23 cellular contexts compared by ENCODE assay signal in the genomic region with DNA sequence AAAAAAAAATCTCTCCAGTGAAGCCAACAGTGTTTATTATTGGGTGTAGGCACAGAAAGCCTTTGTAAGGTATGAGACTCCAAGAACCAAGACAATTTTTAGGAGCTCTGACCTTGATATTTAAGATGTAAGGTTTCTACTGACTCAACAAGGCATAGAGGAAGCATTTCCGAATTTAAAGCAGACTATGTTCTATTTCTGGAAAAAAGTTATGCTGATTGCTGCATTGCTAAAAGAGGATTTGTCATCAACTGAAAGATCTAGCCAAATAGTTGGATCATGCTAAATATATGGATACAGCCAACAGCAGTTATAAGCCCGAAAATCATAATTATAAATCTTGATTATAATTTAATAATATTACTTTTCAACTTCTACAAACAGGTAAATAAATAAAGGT. TPM values are rescaled to one million over a fixed set of nuclear protein-coding genes. Genes with fewer than 3 reads are reported as not detected.
A peak's percentile ranks its signal among the peaks of the same experiment; 100 is the strongest.
DNase-seq lines count a peak whose midpoint lies in the region; TF ChIP-seq lines count a peak whose summit lies in the region.
"Had no signal": no experiment of that assay in that cellular context is flagged by ENCODE, and none has a peak within 500 bp of the region (broad histone marks: within the 10 kb centered on the region; RNA-seq: fewer than 3 reads in every experiment).

No MANE protein-coding gene starts in this region.

- H2BK120ac ChIP-seq in H9 (ENCODE audit: low read depth, low read length, poor library complexity, severe bottlenecking) = no peak overlapping the region

- no peak overlapping the region for H3K9ac ChIP-seq in H9 (ENCODE audit: extremely low read depth, insufficient read length, low read length)
- H3K9ac ChIP-seq: BLaER1, parathyroid adenoma had no signal

- H3K9me3 Mint-ChIP-seq in H9 = no peaks in the 10 kb centered on the region
- H3K9me3 Mint-ChIP-seq: activated naive CD8-positive, alpha-beta T cell treated with anti-CD3 and anti-CD28 coated beads, Interleukin-2, amount 10 ng/mL, durations not matched to agents 7 days and 5 days; stimulated activated naive CD8-positive, alpha-beta T cell treated with anti-CD3 and anti-CD28 coated beads, Interleukin-15, Interleukin-2, amounts not matched to agents 100 ng/mL and 50 ng/mL, for 24 hours had no signal

- no peak overlapping the region for H4K5ac ChIP-seq in H9 (ENCODE audit: insufficient read length, low read depth, low read length)

- no peak overlapping the region for H3T11ph ChIP-seq in H9 (ENCODE audit: low read length)

- no peak overlapping the region for H3K4ac ChIP-seq in H9 (ENCODE audit: low read depth, low read length)

- no CpG with 5 or more reads among the region's 2 CpGs for WGBS in H9 (ENCODE audit: extremely low coverage, insufficient read length, low lambda C conversion rate)

- H3K27me3 ChIP-seq in brain microvascular endothelial cell (replicated peaks) (no peaks in the 10 kb centered on the region), H9 (ENCODE audit: insufficient read depth, low read length) (no peaks in the 10 kb centered on the region)
- H3K27me3 ChIP-seq: BLaER1, transverse colon had no signal

- TF ChIP-seq CTCF in brain microvascular endothelial cell (IDR thresholded peaks at IDR 0.05; ENCODE audit: low read depth, low read length, missing control alignments) = no peak
- TF ChIP-seq CTCF in H9 (conservative IDR thresholded peaks at IDR 0.05) = no peak

- no peak overlapping the region for H2BK15ac ChIP-seq in H9 (ENCODE audit: low read depth, low read length)

- H3K9me3 ChIP-seq in H9 (ENCODE audit: control insufficient read depth, low read depth, low read length) = no peaks in the 10 kb centered on the region
- H3K9me3 ChIP-seq: BLaER1, transverse colon had no signal

- no peak overlapping the region for H3K4me2 ChIP-seq in H9 (ENCODE audit: insufficient read depth, insufficient read length, low read length)
- H3K4me2 ChIP-seq: BLaER1 had no signal

- H3K27ac ChIP-seq in brain microvascular endothelial cell (peak overlapping the region; percentile 27), H9 (ENCODE audit: insufficient read length, low read depth, low read length) (no peak overlapping the region)
- H3K27ac ChIP-seq: 22Rv1, BLaER1, HL-60, parathyroid adenoma, transverse colon had no signal

- no peak overlapping the region for H3K18ac ChIP-seq in H9 (ENCODE audit: insufficient read length, low read depth, low read length)

- H4K20me1 ChIP-seq in H9 (ENCODE audit: control insufficient read depth, insufficient read depth, insufficient read length) = no peaks in the 10 kb centered on the region
- H4K20me1 ChIP-seq: BLaER1 had no signal

- no peak overlapping the region for H3K23ac ChIP-seq in H9 (ENCODE audit: insufficient read length, low read depth, low read length)

- no peaks in the 10 kb centered on the region for H3K27me3 Mint-ChIP-seq in H9 (ENCODE audit: low read depth)
- H3K27me3 Mint-ChIP-seq: activated naive CD8-positive, alpha-beta T cell treated with anti-CD3 and anti-CD28 coated beads, Interleukin-2, amount 10 ng/mL, durations not matched to agents 7 days and 5 days; brain; stimulated activated naive CD8-positive, alpha-beta T cell treated with anti-CD3 and anti-CD28 coated beads, Interleukin-15, Interleukin-2, amounts not matched to agents 100 ng/mL and 50 ng/mL, for 24 hours had no signal

- H3K23me2 ChIP-seq in H9 (ENCODE audit: insufficient read length, low read depth, low read length, poor library complexity, severe bottlenecking) = no peaks in the 10 kb centered on the region

- no peak overlapping the region for H4K91ac ChIP-seq in H9 (ENCODE audit: insufficient read length, low read depth, low read length)

- H3K36me3 ChIP-seq in brain microvascular endothelial cell (replicated peaks) = peaks cover 13% of the 10 kb centered on the region

- H3K27ac Mint-ChIP-seq in H9 = 0 out of 7 replicates have a peak overlapping the region, but pooled peaks of 1 of the 3 experiments have one; percentile 30
- H3K27ac Mint-ChIP-seq: activated naive CD8-positive, alpha-beta T cell treated with anti-CD3 and anti-CD28 coated beads, Interleukin-2, amount 10 ng/mL, durations not matched to agents 7 days and 5 days; stimulated activated naive CD8-positive, alpha-beta T cell treated with anti-CD3 and anti-CD28 coated beads, Interleukin-15, Interleukin-2, amounts not matched to agents 100 ng/mL and 50 ng/mL, for 24 hours had no signal

- H2BK5ac ChIP-seq in H9 (ENCODE audit: insufficient read length, low read length) = no peak overlapping the region

- H3K4me3 Mint-ChIP-seq in H9 = no peak overlapping the region
- H3K4me3 Mint-ChIP-seq: activated naive CD8-positive, alpha-beta T cell treated with anti-CD3 and anti-CD28 coated beads, Interleukin-2, amount 10 ng/mL, durations not matched to agents 7 days and 5 days; stimulated activated naive CD8-positive, alpha-beta T cell treated with anti-CD3 and anti-CD28 coated beads, Interleukin-15, Interleukin-2, amounts not matched to agents 100 ng/mL and 50 ng/mL, for 24 hours had no signal

- no peak overlapping the region for H2BK20ac ChIP-seq in H9 (ENCODE audit: low read depth, low read length, poor library complexity, severe bottlenecking)

- H3K4me3 ChIP-seq in brain microvascular endothelial cell (ENCODE audit: low read depth, low read length) = no peak overlapping the region
- H3K4me3 ChIP-seq: BLaER1, transverse colon had no signal

- H3K79me1 ChIP-seq in H9 (ENCODE audit: insufficient read depth, low read depth, low read length, poor library complexity, severe bottlenecking) = no peaks in the 10 kb centered on the region

- H3K36me3 Mint-ChIP-seq in H9 (ENCODE audit: insufficient read depth in 1 of 3, low read depth in 3 of 3) = peaks cover 0 to 18% (median 11%) of the 10 kb centered on the region in 3 experiments; a peak in 5 of 7 replicates

- in situ Hi-C loops in brain microvascular endothelial cell (cut with HindIII; ENCODE audit: low pct_ligation_motif_present, low sequenced_read_pairs) = no loop called here

- H2BK12ac ChIP-seq in H9 (ENCODE audit: insufficient read length, low read depth, low read length) = no peak overlapping the region

- H3K4me1 Mint-ChIP-seq in H9 = peaks cover 0 to 3% of the 10 kb centered on the region in 2 experiments; a peak in 1 of 4 replicates
- H3K4me1 Mint-ChIP-seq: activated naive CD8-positive, alpha-beta T cell treated with anti-CD3 and anti-CD28 coated beads, Interleukin-2, amount 10 ng/mL, durations not matched to agents 7 days and 5 days had no signal

- no peaks in the 10 kb centered on the region for H3K4me1 ChIP-seq in H9 (ENCODE audit: insufficient read depth, low read length)
- H3K4me1 ChIP-seq: BLaER1, parathyroid adenoma had no signal

- peak; percentile 5 for DNase-seq in NOMO-1 treated with DMSO at 0.1 percent for 48 hours (lab: John Stamatoyannopoulos, UW; ENCODE audit: unreplicated experiment)
- DNase-seq in NOMO-1 treated with dmso at 0.1 percent for 144 hours (lab: John Stamatoyannopoulos, UW; ENCODE audit: unreplicated experiment) = no peak
- no peak for DNase-seq in brain microvascular endothelial cell
- peak; percentile 40 for DNase-seq in inferior parietal cortex (ENCODE audit: extremely low spot score)
- no peak for DNase-seq in SKM-1 (lab: John Stamatoyannopoulos, UW; ENCODE audit: unreplicated experiment)
- DNase-seq in DMS153 treated with DMSO at 0.1 percent for 48 hours (lab: John Stamatoyannopoulos, UW; ENCODE audit: unreplicated experiment) = no peak
- no peak for DNase-seq in NCI-H510A (lab: John Stamatoyannopoulos, UW)
- no peak for DNase-seq in H9
- DNase-seq: activated CD4-positive, alpha-beta T cell treated with anti-CD3 and anti-CD28 coated beads, Interleukin-2, amount 50 U/mL, for 4 hours; activated naive CD8-positive, alpha-beta T cell treated with anti-CD3 and anti-CD28 coated beads, Interleukin-2, amount 10 ng/mL, durations not matched to agents 7 days and 5 days; Calu3; cortex of kidney; kidney; NCI-H1694; NCI-H2171 treated with DMSO at 0.1 percent for 48 hours; T-helper 2 cell; transverse colon had no signal

- no peak overlapping the region for H2AK5ac ChIP-seq in H9 (ENCODE audit: insufficient read length, low read length)

- no peak overlapping the region for H3K14ac ChIP-seq in H9 (ENCODE audit: insufficient read depth, low read length)

- H2AFZ ChIP-seq in H9 (ENCODE audit: low read length) = no peak overlapping the region
- H2AFZ ChIP-seq: parathyroid adenoma had no signal

- H3K79me2 ChIP-seq in H9 (ENCODE audit: insufficient read depth, low read length) = no peaks in the 10 kb centered on the region
- H3K79me2 ChIP-seq: parathyroid adenoma had no signal

- H4K8ac ChIP-seq in H9 (replicated peaks; ENCODE audit: insufficient read length, low read depth, low read length) = no peak overlapping the region

- H3K56ac ChIP-seq in H9 (ENCODE audit: insufficient read length, low read depth, low read length) = no peak overlapping the region

RNA-seq across cellular contexts. Expression of a gene that starts 53.3 kb away (rescaled TPM):
- total RNA-seq in H9 (2021) = 8.8 and 9.2 TPM in 2 replicates

Comparison
In these comparisons a context has a peak if more than half of its experiments do, and no peak if none do; other contexts are left out.
1. DNase-seq: peak in NOMO-1 treated with DMSO at 0.1 percent for 48 hours (single experiment) and inferior parietal cortex (single experiment); none in NOMO-1 treated with dmso at 0.1 percent for 144 hours (single experiment), brain microvascular endothelial cell (single experiment), SKM-1 (single experiment), DMS153 treated with DMSO at 0.1 percent for 48 hours (single experiment), NCI-H510A (single experiment) and H9 (single experiment).